ENCODE assay signal across 8 cellular contexts in the genomic region with DNA sequence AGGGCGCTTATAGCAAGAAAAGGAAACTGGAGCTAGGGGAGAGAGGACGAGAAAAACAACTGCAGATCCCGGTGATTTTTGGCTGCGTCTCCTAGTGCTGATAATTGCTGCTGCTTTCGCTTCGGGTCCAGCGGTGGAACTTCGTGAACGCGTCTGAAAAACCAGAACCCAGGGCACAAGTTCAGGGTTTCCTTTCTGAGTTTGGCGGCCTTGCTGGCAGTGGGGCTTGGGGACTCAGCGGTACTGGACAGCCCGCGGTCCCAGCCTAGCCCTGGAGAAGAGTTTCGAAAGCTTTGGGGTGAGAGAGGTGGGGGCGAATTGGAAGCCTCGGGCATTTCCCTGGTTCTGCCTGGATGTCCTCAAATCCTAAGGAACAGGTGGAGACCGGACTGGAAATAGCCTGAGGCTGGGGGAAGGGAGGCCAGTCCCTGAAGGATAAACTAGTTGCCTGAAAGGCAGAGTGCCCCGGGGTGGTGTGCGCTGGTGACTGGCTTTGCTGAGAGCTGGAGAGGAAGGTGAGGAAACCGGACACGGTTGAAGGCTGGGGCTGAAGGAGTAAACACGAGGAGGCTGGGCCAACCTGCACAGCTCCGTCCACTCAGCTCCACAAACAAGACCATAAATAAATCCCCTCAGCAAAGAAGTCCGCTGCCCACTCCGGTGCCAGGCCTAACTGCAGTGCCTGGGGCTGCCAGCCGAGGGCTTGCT. TPM values are rescaled to one million over a fixed set of nuclear protein-coding genes. Genes with fewer than 3 reads are reported as not detected.
A peak's percentile ranks its signal among the peaks of the same experiment; 100 is the strongest.
DNase-seq lines count a peak whose midpoint lies in the region; ATAC-seq and TF ChIP-seq lines count a peak whose summit lies in the region.

No MANE protein-coding gene starts in this region.

- peak overlapping the region; percentile 80 for H3K4me3 ChIP-seq in thoracic aorta

- peak; percentile 23 for ATAC-seq in thoracic aorta (ENCODE audit: insufficient number of reproducible peaks, low FRiP score, low read depth)
- no peak for ATAC-seq in HG02840 (IDR thresholded peaks at IDR 0.05; ENCODE audit: low FRiP score, unreplicated experiment)

- H3K27me3 ChIP-seq in thoracic aorta (replicated peaks; ENCODE audit: insufficient read depth), result no peaks in the 10 kb centered on the region

- in situ Hi-C loops in G401 (cut with HindIII; ENCODE audit: low sequenced_read_pairs), result no loop called here

- peak overlapping the region; percentile 74 for H3K27ac ChIP-seq in VCaP
- H3K27ac ChIP-seq in epithelial cell of prostate, result no peak overlapping the region
- H3K27ac ChIP-seq in thoracic aorta, result peak overlapping the region; percentile 88

- no peaks in the 10 kb centered on the region for H3K36me3 ChIP-seq in thoracic aorta

- peaks cover 38 to 66% of the 10 kb centered on the region in 2 donors for H3K4me1 ChIP-seq in thoracic aorta (ENCODE audit: control insufficient read depth in 1 of 2, low read depth in 2 of 2)

- H3K9me3 ChIP-seq in thoracic aorta, result no peaks in the 10 kb centered on the region

- peak; percentile 45 for DNase-seq in G401 (ENCODE audit: low spot score)
- peak; percentile 23 for DNase-seq in HuH-7.5 (ENCODE audit: low spot score)
- peak; percentile 22 for DNase-seq in epithelial cell of prostate (ENCODE audit: low read depth, low spot score)
- DNase-seq in mesenteric fat pad (ENCODE audit: low spot score), result peak; percentile 94
- DNase-seq in thoracic aorta (ENCODE audit: low spot score), result peak; percentile 56
- no peak for DNase-seq in stimulated activated naive CD4-positive, alpha-beta T cell treated with Interleukin-2 at 50 U/mL for 16 hours (lab: John Stamatoyannopoulos, UW)

- TF ChIP-seq CTCF in VCaP (conservative IDR thresholded peaks at IDR 0.05), result peak; percentile 40; the same call in 1 of the 2 replicates
- peak; percentile 70 for TF ChIP-seq CTCF in thoracic aorta (IDR thresholded peaks at IDR 0.05)

RNA-seq across cellular contexts. Expression of a gene that starts 0.9 kb away (rescaled TPM):
- total RNA-seq in G401 (2014; rRNA removed; shearing (Covaris generic)), result not detected in 2 replicates
- total RNA-seq in mesenteric fat pad (5.9 TPM), thoracic aorta (10 to 100 TPM; 17.0 to 62.1 TPM)
